In genomic region chr10:102393411-102394078, GRCh38 we compare ENCODE assay signal across 9 cellular contexts. TPM values are rescaled to one million over a fixed set of nuclear protein-coding genes. Genes with fewer than 3 reads are reported as not detected.
DNase-seq lines count a peak whose midpoint lies in the region; ATAC-seq, FAIRE-seq and TF ChIP-seq lines count a peak whose summit lies in the region.
"Had no signal": no experiment of that assay in that cellular context is flagged by ENCODE, and none has a peak within 500 bp of the region (broad histone marks: within the 10 kb centered on the region; RNA-seq: fewer than 3 reads in every experiment).

No MANE protein-coding gene starts in this region.

- 15 to 29% (median 21%) methylated on average over 30 of the region's 30 CpGs for WGBS in small intestine, 3 donors

- H3K4me3 ChIP-seq in SU-DHL-6 (ENCODE audit: insufficient read depth, low read length, poor library complexity, severe bottlenecking) (peak overlapping the region; percentile 97), small intestine (ENCODE audit: low read depth in 1 of 2, low read length in 2 of 2) (peak overlapping the region; percentile 19 to 65)

- no peak for FAIRE-seq in small intestine (lab: Jason Lieb, UNC)
- FAIRE-seq: A204.1 had no signal

- TF ChIP-seq CTCF in SU-DHL-6 (IDR thresholded peaks at IDR 0.05; ENCODE audit: insufficient read depth, low read length, poor library complexity, severe bottlenecking) (peak; percentile 94), foreskin keratinocyte (conservative IDR thresholded peaks at IDR 0.05) (peak; percentile 97)

- no peaks in the 10 kb centered on the region for H3K27me3 ChIP-seq in SU-DHL-6 (ENCODE audit: low read length)
- no peaks in the 10 kb centered on the region for H3K27me3 ChIP-seq in foreskin keratinocyte
- no peaks in the 10 kb centered on the region for H3K27me3 ChIP-seq in small intestine (ENCODE audit: control insufficient read depth in 2 of 2, insufficient read depth in 2 of 2, low read length in 2 of 2)

- no peaks in the 10 kb centered on the region for H3K9me2 ChIP-seq in SU-DHL-6 (replicated peaks; ENCODE audit: insufficient read depth, low read length)

- peaks cover 8% of the 10 kb centered on the region; the same call in 1 of the 2 replicates for H3K79me2 ChIP-seq in SU-DHL-6 (ENCODE audit: insufficient read depth, low read length)

- H3K36me3 ChIP-seq in SU-DHL-6 (ENCODE audit: low read length) (no peaks in the 10 kb centered on the region), small intestine (ENCODE audit: control insufficient read depth in 2 of 2, insufficient read depth in 2 of 2, low read length in 2 of 2) (no peaks in the 10 kb centered on the region)

- H3K27ac ChIP-seq in SU-DHL-6 (ENCODE audit: low read depth, low read length) (peak overlapping the region; percentile 96), foreskin keratinocyte (peak overlapping the region; percentile 97), small intestine (ENCODE audit: low read depth in 1 of 2, low read length in 1 of 2) (peak overlapping the region; percentile 93 to 96)

- peak overlapping the region; percentile 91 for H3K9ac ChIP-seq in SU-DHL-6 (ENCODE audit: low read length)

- H3K4me2 ChIP-seq in SU-DHL-6 (ENCODE audit: low read depth, low read length, poor library complexity, severe bottlenecking) = peak overlapping the region; percentile 78

- peak overlapping the region; percentile 38 for H2AFZ ChIP-seq in SU-DHL-6 (ENCODE audit: low read depth, low read length, severe bottlenecking)

- H3K9me3 ChIP-seq in SU-DHL-6 (ENCODE audit: insufficient read depth, low read length) (no peaks in the 10 kb centered on the region), small intestine (ENCODE audit: control insufficient read depth, low read depth) (no peaks in the 10 kb centered on the region)

- DNase-seq in DMS153 treated with DMSO at 0.1 percent for 48 hours (lab: John Stamatoyannopoulos, UW; ENCODE audit: unreplicated experiment) (peak; percentile 51), DMS153 (lab: John Stamatoyannopoulos, UW) (no peak), foreskin keratinocyte (no peak), small intestine (no peak), DMS 273 (lab: John Stamatoyannopoulos, UW; ENCODE audit: unreplicated experiment) (no peak)
- no peak for DNase-seq in stimulated activated naive CD4-positive, alpha-beta T cell treated with Interleukin-2 at 50 U/mL for 16 hours (lab: John Stamatoyannopoulos, UW)
- no peak for DNase-seq in stimulated activated CD8-positive, alpha-beta memory T cell treated with anti-CD3 and anti-CD28 coated beads, Interleukin-4, amount 100 ng/mL, for 48 hours

- ATAC-seq in foreskin keratinocyte = no peak

- no peaks in the 10 kb centered on the region for H3K4me1 ChIP-seq in foreskin keratinocyte
- H3K4me1 ChIP-seq in small intestine (ENCODE audit: control insufficient read depth in 2 of 2, insufficient read depth in 1 of 2, low read depth in 1 of 2, low read length in 1 of 2) = peaks cover 2 to 4% of the 10 kb centered on the region in 2 donors

- no peaks in the 10 kb centered on the region for H4K20me1 ChIP-seq in SU-DHL-6 (ENCODE audit: low read depth, low read length)

- H3F3A ChIP-seq in SU-DHL-6 (ENCODE audit: insufficient read depth) = peaks cover 18% of the 10 kb centered on the region; the same call in 1 of the 2 replicates

RNA-seq across cellular contexts. Expression of gene NFKB2, which starts 2.0 kb away (rescaled TPM):
- 35.5 and 40.2 TPM in 2 replicates for total RNA-seq in foreskin keratinocyte
- polyA plus RNA-seq in foreskin keratinocyte = 33.3 and 34.9 TPM in 2 replicates
- 10 to 100 TPM; 13.5 to 16.5 (median 14.6) TPM for polyA plus RNA-seq in small intestine

RNA-seq across cellular contexts. Expression of gene PSD, which starts 25.0 kb away (rescaled TPM):
- total RNA-seq in foreskin keratinocyte = 0.14 and 0.24 TPM in 2 replicates
- 0.09 and 0.15 TPM in 2 replicates for polyA plus RNA-seq in foreskin keratinocyte
- polyA plus RNA-seq in small intestine = 1 to 10 TPM; 1.1 to 4.4 (median 1.4) TPM

RNA-seq across cellular contexts. Expression of gene FBXL15, which starts 27.1 kb away (rescaled TPM):
- total RNA-seq in foreskin keratinocyte = 5.5 and 5.9 TPM in 2 replicates
- polyA plus RNA-seq in foreskin keratinocyte = 7.6 and 8.5 TPM in 2 replicates
- polyA plus RNA-seq in small intestine = 10 to 100 TPM; 34.1 to 47.0 (median 35.1) TPM

RNA-seq across cellular contexts. Expression of gene CUEDC2, which starts 38.8 kb away (rescaled TPM):
- 55.1 and 61.7 TPM in 2 replicates for total RNA-seq in foreskin keratinocyte
- polyA plus RNA-seq in foreskin keratinocyte (106 and 109 TPM in 2 replicates), small intestine (10 to 100 TPM; 23.3 to 43.8 (median 25.7) TPM)

RNA-seq across cellular contexts. Expression of gene C10orf95, which starts 57.8 kb away (rescaled TPM):
- total RNA-seq in foreskin keratinocyte = 0.48 and 0.49 TPM in 2 replicates
- 0.67 and 0.78 TPM in 2 replicates for polyA plus RNA-seq in foreskin keratinocyte
- under 1 TPM in 1 of 3 donors, not detected in 2; 0.61 TPM for polyA plus RNA-seq in small intestine
